In genomic region chr6:24357336-24358218, GRCh38 we compare ENCODE assay signal across 10 cellular contexts. TPM values are rescaled to one million over a fixed set of nuclear protein-coding genes. Genes with fewer than 3 reads are reported as not detected.
A peak's percentile ranks its signal among the peaks of the same experiment; 100 is the strongest.
DNase-seq lines count a peak whose midpoint lies in the region; ATAC-seq, FAIRE-seq and TF ChIP-seq lines count a peak whose summit lies in the region.
"Had no signal": no experiment of that assay in that cellular context is flagged by ENCODE, and none has a peak within 500 bp of the region (broad histone marks: within the 10 kb centered on the region; RNA-seq: fewer than 3 reads in every experiment).

Gene DCDC2 (minus strand): TSS chr6:24358059. CDS start chr6:24357750, 309 bp downstream.

- no peak within 1 kb of the TSS for H3K27ac Mint-ChIP-seq in activated T-helper 17 cell treated with anti-CD3 and anti-CD28 coated beads, Interleukin-2, amount 50 U/mL, for 72 hours

- no peaks in the 10 kb centered on the region for H3K79me2 ChIP-seq in PC-3 (ENCODE audit: low read length)

- peak; percentile 28 for ATAC-seq in activated T-helper 17 cell treated with anti-CD3 and anti-CD28 coated beads, Interleukin-2, amount 50 U/mL, for 72 hours (replicated peaks)
- ATAC-seq in GM21786 (IDR thresholded peaks at IDR 0.05; ENCODE audit: unreplicated experiment) (no peak), PC-3 (no peak)

- peak; percentile 15 for DNase-seq in 8988T
- peak; percentile 9 for DNase-seq in NB4 (ENCODE audit: low read depth)
- peak; percentile 18 for DNase-seq in fibroblast of pulmonary artery (ENCODE audit: low read depth)
- peak; percentile 20 to 40 (median 37) for DNase-seq in ovary
- no peak for DNase-seq in PC-3
- DNase-seq in D721Med (ENCODE audit: insufficient read length, low spot score), result no peak
- DNase-seq: DND-41 had no signal

- no peak within 1 kb of the TSS for H3K4me2 ChIP-seq in PC-3 (ENCODE audit: low read length)

- TF ChIP-seq POLR2A in NB4 (IDR thresholded peaks at IDR 0.05; ENCODE audit: extremely low read depth, insufficient read length) (no peak), ovary (IDR thresholded peaks at IDR 0.05) (no peak)

- 7 to 12% (median 11%) methylated on average over 48 to 61 of the region's 61 CpGs for WGBS in ovary, 3 donors

- no peak within 1 kb of the TSS for H3K9ac ChIP-seq in PC-3 (ENCODE audit: low read length)

- no TSS peak for BruUV-seq in PC-3 (replicated peaks; lab: Mats Ljungman, UMichigan)

- H3K4me1 Mint-ChIP-seq in activated T-helper 17 cell treated with anti-CD3 and anti-CD28 coated beads, Interleukin-2, amount 50 U/mL, for 72 hours, result peaks cover 18% of the 10 kb centered on the region

- no peak for FAIRE-seq in D721Med (lab: Jason Lieb, UNC)

- H3K4me3 Mint-ChIP-seq in activated T-helper 17 cell treated with anti-CD3 and anti-CD28 coated beads, Interleukin-2, amount 50 U/mL, for 72 hours, result peak within 1 kb of the TSS; percentile 85

- no peak within 1 kb of the TSS for H3K27ac ChIP-seq in ovary
- H3K27ac ChIP-seq in PC-3 (ENCODE audit: low read length), result no peak within 1 kb of the TSS

- no peaks in the 10 kb centered on the region for H4K20me1 ChIP-seq in PC-3 (ENCODE audit: low read length)

- H3K4me3 ChIP-seq in NB4 (ENCODE audit: low read depth, low read length), result no peak within 1 kb of the TSS
- H3K4me3 ChIP-seq in fibroblast of pulmonary artery (replicated peaks; ENCODE audit: low read depth, low read length), result peak within 1 kb of the TSS; percentile 43
- H3K4me3 ChIP-seq in ovary, result peak within 1 kb of the TSS; percentile 32
- no peak within 1 kb of the TSS for H3K4me3 ChIP-seq in PC-3 (ENCODE audit: low read length)

- no peak within 1 kb of the TSS for H2AFZ ChIP-seq in PC-3 (ENCODE audit: low read length)

- no peak for TF ChIP-seq CTCF in NB4 (IDR thresholded peaks at IDR 0.05; ENCODE audit: low read depth, low read length)
- no peak for TF ChIP-seq CTCF in fibroblast of pulmonary artery (IDR thresholded peaks at IDR 0.05; ENCODE audit: low read length, missing control alignments)
- no peak for TF ChIP-seq CTCF in ovary (IDR thresholded peaks at IDR 0.05)
- no peak for TF ChIP-seq CTCF in PC-3 (conservative IDR thresholded peaks at IDR 0.05; ENCODE audit: low read depth, low read length)
- no peak for TF ChIP-seq CTCF in D721Med (IDR thresholded peaks at IDR 0.05; ENCODE audit: insufficient read depth, missing control alignments)

- H3K4me1 ChIP-seq in ovary (ENCODE audit: insufficient read depth), result no peaks in the 10 kb centered on the region
- H3K4me1 ChIP-seq in PC-3 (ENCODE audit: insufficient read depth, low read length), result peaks cover 8% of the 10 kb centered on the region

- peaks cover 3% of the 10 kb centered on the region for H3K27me3 Mint-ChIP-seq in activated T-helper 17 cell treated with anti-CD3 and anti-CD28 coated beads, Interleukin-2, amount 50 U/mL, for 72 hours

- CTCF ChIA-PET in PC-3 (lab: Charles Lee), result no interaction called here

- H3K36me3 ChIP-seq in ovary, result no peaks in the 10 kb centered on the region
- H3K36me3 ChIP-seq in PC-3 (ENCODE audit: low read depth, low read length), result no peaks in the 10 kb centered on the region

- H3K27me3 ChIP-seq in ovary, result no peaks in the 10 kb centered on the region
- no peaks in the 10 kb centered on the region for H3K27me3 ChIP-seq in PC-3 (ENCODE audit: low read length)

- H3F3A ChIP-seq in PC-3 (ENCODE audit: low read length, unreplicated experiment), result no peaks in the 10 kb centered on the region

- no peaks in the 10 kb centered on the region for H3K9me3 Mint-ChIP-seq in activated T-helper 17 cell treated with anti-CD3 and anti-CD28 coated beads, Interleukin-2, amount 50 U/mL, for 72 hours

- POLR2A ChIA-PET in PC-3 (lab: Charles Lee; ENCODE audit: unreplicated experiment), result no interaction called here

- H3K9me2 ChIP-seq in PC-3 (replicated peaks; ENCODE audit: low read length), result no peaks in the 10 kb centered on the region

- H3K9me3 ChIP-seq in ovary (no peaks in the 10 kb centered on the region), PC-3 (ENCODE audit: low read length) (no peaks in the 10 kb centered on the region)

- intact Hi-C loops in ovary (cut with DNase I) (no loop called here), PC-3 (cut with micrococcal nuclease) (no loop called here)

- H3K36me3 Mint-ChIP-seq in activated T-helper 17 cell treated with anti-CD3 and anti-CD28 coated beads, Interleukin-2, amount 50 U/mL, for 72 hours (ENCODE audit: low read depth), result no peaks in the 10 kb centered on the region

- no peak for TF ChIP-seq EP300 in ovary (IDR thresholded peaks at IDR 0.05)

RNA-seq across cellular contexts. Expression of gene DCDC2, which starts in this region (rescaled TPM):
- under 1 TPM in 1 of 2 donors, not detected in 1; 0.11 TPM for total RNA-seq in activated T-helper 17 cell treated with anti-CD3 and anti-CD28 coated beads, Interleukin-2, amount 50 U/mL, for 72 hours
- 10 to 100 TPM in 1 of 7 donors, 1 to 10 TPM in 4, under 1 TPM in 1, not detected in 1; 0.20 to 12.4 (median 1.3) TPM for total RNA-seq in ovary
- under 1 TPM; 0.19 to 0.37 TPM for polyA plus RNA-seq in ovary
- total RNA-seq in PC-3 (2014; rRNA removed), result 0.11 TPM in 1 of 2 replicates, not detected in the other
- total RNA-seq: T-helper 2 cell treated with Interferon-gamma antibody and Interleukin-4, amounts not matched to agents 100 ng/mL and 5 ng/mL, for 36 hours had no signal

Comparison
In these comparisons a context has a peak if more than half of its experiments do, and no peak if none do; other contexts are left out.
1. Peak in ATAC-seq in activated T-helper 17 cell treated with anti-CD3 and anti-CD28 coated beads, Interleukin-2, amount 50 U/mL, for 72 hours; RNA of the gene not detected or under 1 TPM.
2. DNase-seq: peak in 8988T (single experiment), NB4 (single experiment), fibroblast of pulmonary artery (single experiment) and ovary (5 of 5); none in PC-3 (single experiment) and D721Med (single experiment).
3. H3K4me3 ChIP-seq: peak in fibroblast of pulmonary artery (single experiment) and ovary (single experiment); none in NB4 (single experiment) and PC-3 (single experiment).